1 cellular context compared by ENCODE assay signal in genomic region chr1:229562686-229563085, GRCh38.
TF ChIP-seq lines count a peak whose summit lies in the region.

No MANE protein-coding gene starts in this region.

TF ChIP-seq in HepG2, 621 proteins besides CTCF, POLR2A, EP300 and RAD21:
- TF ChIP-seq ZNF781 (CRISPR knock-in tag; IDR thresholded peaks at IDR 0.05; ENCODE audit: borderline replicate concordance, not compliant biosample characterization) (no peak), ZNF572 (CRISPR knock-in tag; IDR thresholded peaks at IDR 0.05) (no peak), ZNF607 (CRISPR knock-in tag; IDR thresholded peaks at IDR 0.05; ENCODE audit: borderline replicate concordance) (no peak), ZNF619 (CRISPR knock-in tag; IDR thresholded peaks at IDR 0.05) (no peak), ZNF382 (CRISPR knock-in tag; IDR thresholded peaks at IDR 0.05; ENCODE audit: borderline replicate concordance) (no peak), ZNF713 (CRISPR knock-in tag; IDR thresholded peaks at IDR 0.05) (no peak), ZNF160 (CRISPR knock-in tag; IDR thresholded peaks at IDR 0.05) (no peak), HNF1A (IDR thresholded peaks at IDR 0.05; ENCODE audit: low read depth) (no peak), HNF1A (CRISPR knock-in tag; IDR thresholded peaks at IDR 0.05; ENCODE audit: borderline replicate concordance) (no peak), TARDBP (CRISPR knock-in tag; IDR thresholded peaks at IDR 0.05) (no peak), ZNF740 (CRISPR knock-in tag; IDR thresholded peaks at IDR 0.05) (no peak), MTF1 (CRISPR knock-in tag; IDR thresholded peaks at IDR 0.05) (no peak), ZNF256 (CRISPR knock-in tag; conservative IDR thresholded peaks at IDR 0.05) (no peak), CEBPZ (IDR thresholded peaks at IDR 0.05; ENCODE audit: low read length) (no peak), ZSCAN30 (CRISPR knock-in tag; IDR thresholded peaks at IDR 0.05) (no peak), SKI (IDR thresholded peaks at IDR 0.05; ENCODE audit: partially characterized antibody) (no peak), ZNF646 (CRISPR knock-in tag; IDR thresholded peaks at IDR 0.05) (no peak)
